7 cellular contexts compared by ENCODE assay signal in genomic region chr15:69465253-69465652, GRCh38. TPM values are rescaled to one million over a fixed set of nuclear protein-coding genes. Genes with fewer than 3 reads are reported as not detected.
"Had no signal": no experiment of that assay in that cellular context is flagged by ENCODE, and none has a peak within 500 bp of the region (broad histone marks: within the 10 kb centered on the region; RNA-seq: fewer than 3 reads in every experiment).

No MANE protein-coding gene starts in this region.

- ATAC-seq: naive thymus-derived CD8-positive, alpha-beta T cell had no signal

- H3K27me3 ChIP-seq: heart left ventricle, neutrophil, ovary had no signal

- H3K36me3 ChIP-seq: heart left ventricle, neutrophil, ovary had no signal

- H3K9me3 ChIP-seq: heart left ventricle, mucosa of descending colon, neutrophil, ovary had no signal

- H3K27ac ChIP-seq: heart left ventricle, neutrophil, ovary had no signal

- H3K4me3 ChIP-seq: heart left ventricle, mucosa of descending colon, ovary had no signal

- DNase-seq: hippocampal formation; stimulated activated CD4-positive, alpha-beta T cell treated with anti-CD3 and anti-CD28 coated beads, Interleukin-12 subunit alpha, Interleukin-12 subunit beta, amount 100 ng/mL, for 4 hours had no signal

RNA-seq across cellular contexts. Expression of gene KIF23, which starts 51.1 kb away (rescaled TPM):
- total RNA-seq: naive thymus-derived CD8-positive, alpha-beta T cell had no signal
- polyA plus RNA-seq: naive thymus-derived CD8-positive, alpha-beta T cell had no signal
